7 cellular contexts compared by ENCODE assay signal in genomic region chr3:111070772-111071256, GRCh38. TPM values are rescaled to one million over a fixed set of nuclear protein-coding genes. Genes with fewer than 3 reads are reported as not detected.
A peak's percentile ranks its signal among the peaks of the same experiment; 100 is the strongest.
DNase-seq lines count a peak whose midpoint lies in the region; ATAC-seq and TF ChIP-seq lines count a peak whose summit lies in the region.

No MANE protein-coding gene starts in this region.

- no peak for TF ChIP-seq POLR2A in adrenal gland (IDR thresholded peaks at IDR 0.05)

- peak overlapping the region; percentile 93 for H3K9ac ChIP-seq in skeletal muscle satellite cell (ENCODE audit: low read depth, low read length)

- H3K4me2 ChIP-seq in skeletal muscle satellite cell (ENCODE audit: low read length), result peak overlapping the region; percentile 90

- H3K9me3 ChIP-seq in adrenal gland (replicated peaks in 1 of 3) (no peaks in the 10 kb centered on the region), iPS DF 6.9 (ENCODE audit: control insufficient read depth, insufficient read depth, low read length) (no peaks in the 10 kb centered on the region), skeletal muscle satellite cell (replicated peaks; ENCODE audit: low read length) (no peaks in the 10 kb centered on the region)

- peak overlapping the region; percentile 70 to 90 (median 82) for H3K27ac ChIP-seq in adrenal gland
- H3K27ac ChIP-seq in iPS DF 6.9 (ENCODE audit: low read length), result no peak overlapping the region

- intact Hi-C loops in adrenal gland (cut with DNase I), result no loop called here

- ATAC-seq in GM21447 (IDR thresholded peaks at IDR 0.05; ENCODE audit: unreplicated experiment) (peak; percentile 17), HG02870 (IDR thresholded peaks at IDR 0.05; ENCODE audit: unreplicated experiment) (no peak)

- no peaks in the 10 kb centered on the region for H3K27me3 ChIP-seq in adrenal gland
- no peaks in the 10 kb centered on the region for H3K27me3 ChIP-seq in iPS DF 6.9 (ENCODE audit: control insufficient read depth, insufficient read depth, low read length)
- H3K27me3 ChIP-seq in skeletal muscle satellite cell (ENCODE audit: control insufficient read depth, insufficient read depth, low read length), result no peaks in the 10 kb centered on the region

- H3K4me3 ChIP-seq in adrenal gland (peak overlapping the region; percentile 53 to 90 (median 76)), iPS DF 6.9 (ENCODE audit: low read length) (peak overlapping the region; percentile 96), skeletal muscle satellite cell (ENCODE audit: low read length) (peak overlapping the region; percentile 86)

- TF ChIP-seq CTCF in adrenal gland (IDR thresholded peaks at IDR 0.05), result no peak

- H3K4me1 ChIP-seq in adrenal gland (replicated peaks in 1 of 2), result peaks cover 14 to 19% of the 10 kb centered on the region in 2 donors
- H3K4me1 ChIP-seq in iPS DF 6.9 (ENCODE audit: control insufficient read depth, insufficient read depth, low read length), result no peaks in the 10 kb centered on the region
- H3K4me1 ChIP-seq in skeletal muscle satellite cell (ENCODE audit: control insufficient read depth, insufficient read depth, low read length), result peaks cover 22% of the 10 kb centered on the region

- H3K36me3 ChIP-seq in adrenal gland (replicated peaks in 1 of 2), result no peaks in the 10 kb centered on the region
- no peaks in the 10 kb centered on the region for H3K36me3 ChIP-seq in iPS DF 6.9 (ENCODE audit: control insufficient read depth, insufficient read depth, low read length)
- no peaks in the 10 kb centered on the region for H3K36me3 ChIP-seq in skeletal muscle satellite cell (ENCODE audit: insufficient read depth, low read length)

- 0 to 1% (median 0%) methylated on average over 21 to 23 of the region's 23 CpGs for WGBS in adrenal gland, 4 donors
- no CpG with 5 or more reads among the region's 23 CpGs for WGBS in iPS DF 6.9 (ENCODE audit: insufficient coverage, insufficient read length)

- DNase-seq in NCI-H510A treated with DMSO at 0.1 percent for 48 hours (lab: John Stamatoyannopoulos, UW), result peak; percentile 54
- no peak for DNase-seq in adrenal gland
- DNase-seq in iPS DF 6.9 (ENCODE audit: low read depth, low spot score), result no peak
- no peak for DNase-seq in hepatic stellate cell (ENCODE audit: low spot score)

RNA-seq across cellular contexts. Expression of gene NECTIN3, which starts 0.8 kb away (rescaled TPM):
- total RNA-seq in adrenal gland, result 10 to 100 TPM in 7 of 8 donors, 1 to 10 TPM in 1; 9.1 to 22.7 (median 15.2) TPM
- 10 to 100 TPM in 1 of 3 donors, 1 to 10 TPM in 2; 1.3 to 31.5 (median 1.6) TPM for polyA plus RNA-seq in adrenal gland
- total RNA-seq in skeletal muscle satellite cell (2012; rRNA removed), result 56.5 and 70.3 TPM in 2 replicates
